1 cellular context compared by ENCODE assay signal in genomic region chr1:37394574-37395464, GRCh38.
TF ChIP-seq lines count a peak whose summit lies in the region.

No MANE protein-coding gene starts in this region.

TF ChIP-seq in HepG2, 621 proteins besides CTCF, POLR2A, EP300 and RAD21 (continued from another document):
- TF ChIP-seq PRDM10 (CRISPR knock-in tag; IDR thresholded peaks at IDR 0.05; ENCODE audit: low read depth) (no peak), NFE2 (CRISPR knock-in tag; IDR thresholded peaks at IDR 0.05) (no peak)
